ENCODE assay signal across 7 cellular contexts in genomic region chr3:194130807-194131589, GRCh38. TPM values are rescaled to one million over a fixed set of nuclear protein-coding genes. Genes with fewer than 3 reads are reported as not detected.
DNase-seq lines count a peak whose midpoint lies in the region; ATAC-seq, FAIRE-seq and TF ChIP-seq lines count a peak whose summit lies in the region.

No MANE protein-coding gene starts in this region.

- H3K36me3 Mint-ChIP-seq in activated T-helper 1 cell treated with anti-CD3 and anti-CD28 coated beads, Interleukin-12 subunit alpha, Interleukin-12 subunit beta, Interleukin-2, Interleukin-4 antibody, amounts not matched to agents 30 ng/mL and 10 ng/mL and 1 ng/mL, durations not matched to agents 14 hours and 24 hours and 36 hours (ENCODE audit: low read depth): peaks cover 2% of the 10 kb centered on the region
- H3K36me3 Mint-ChIP-seq in neural progenitor cell: no peaks in the 10 kb centered on the region

- H3K9ac ChIP-seq in neural progenitor cell: no peak overlapping the region

- H3K4me1 Mint-ChIP-seq in activated T-helper 1 cell treated with anti-CD3 and anti-CD28 coated beads, Interleukin-12 subunit alpha, Interleukin-12 subunit beta, Interleukin-2, Interleukin-4 antibody, amounts not matched to agents 30 ng/mL and 10 ng/mL and 1 ng/mL, durations not matched to agents 14 hours and 24 hours and 36 hours (ENCODE audit: low read depth): peaks cover 50% of the 10 kb centered on the region
- peaks cover 52% of the 10 kb centered on the region for H3K4me1 Mint-ChIP-seq in neural progenitor cell

- H2AFZ ChIP-seq in neural progenitor cell (replicated peaks): no peak overlapping the region

- H3K79me2 ChIP-seq in neural progenitor cell (ENCODE audit: low read depth): peaks cover under 1% of the 10 kb centered on the region

- no peaks in the 10 kb centered on the region for H4K20me1 ChIP-seq in neural progenitor cell (ENCODE audit: low read depth)

- no peak overlapping the region for H3K27ac ChIP-seq in neural progenitor cell

- peak; percentile 65 for ATAC-seq in GM21723 (IDR thresholded peaks at IDR 0.05; ENCODE audit: unreplicated experiment)

- H3K27me3 ChIP-seq in neural progenitor cell: peaks cover 3% of the 10 kb centered on the region

- H3K9me3 Mint-ChIP-seq in activated T-helper 1 cell treated with anti-CD3 and anti-CD28 coated beads, Interleukin-12 subunit alpha, Interleukin-12 subunit beta, Interleukin-2, Interleukin-4 antibody, amounts not matched to agents 30 ng/mL and 10 ng/mL and 1 ng/mL, durations not matched to agents 14 hours and 24 hours and 36 hours: no peaks in the 10 kb centered on the region
- no peaks in the 10 kb centered on the region for H3K9me3 Mint-ChIP-seq in neural progenitor cell

- peak overlapping the region; percentile 65 for H3K4me2 ChIP-seq in neural progenitor cell

- H3K4me1 ChIP-seq in neural progenitor cell: peaks cover 52% of the 10 kb centered on the region

- no peak for DNase-seq in GM18507 (ENCODE audit: extremely low spot score, insufficient read length, low read depth)
- DNase-seq in LoVo (ENCODE audit: low spot score): peak; percentile 68
- DNase-seq in activated T-helper 1 cell treated with anti-CD3 and anti-CD28 coated beads, Interleukin-12 subunit alpha, Interleukin-12 subunit beta, Interleukin-2, Interleukin-4 antibody, amounts not matched to agents 30 ng/mL and 10 ng/mL and 1 ng/mL, durations not matched to agents 14 hours and 24 hours and 36 hours (ENCODE audit: low spot score): no peak
- peak; percentile 82 for DNase-seq in neural progenitor cell (ENCODE audit: low spot score)
- no peak for DNase-seq in activated gamma-delta T cell treated with Interleukin-2 at 50 U/mL for 16 hours
- no peak for DNase-seq in NCI-H1930 (lab: John Stamatoyannopoulos, UW)

- peak; percentile 97 for FAIRE-seq in GM18507 (lab: Jason Lieb, UNC)

- no peaks in the 10 kb centered on the region for H3K9me3 ChIP-seq in neural progenitor cell (ENCODE audit: low read depth)

- H3K27me3 Mint-ChIP-seq in activated T-helper 1 cell treated with anti-CD3 and anti-CD28 coated beads, Interleukin-12 subunit alpha, Interleukin-12 subunit beta, Interleukin-2, Interleukin-4 antibody, amounts not matched to agents 30 ng/mL and 10 ng/mL and 1 ng/mL, durations not matched to agents 14 hours and 24 hours and 36 hours (ENCODE audit: insufficient read depth): peaks cover 52% of the 10 kb centered on the region
- peaks cover 9% of the 10 kb centered on the region for H3K27me3 Mint-ChIP-seq in neural progenitor cell (ENCODE audit: insufficient read depth, low read depth)

- intact Hi-C loops in activated T-helper 1 cell treated with anti-CD3 and anti-CD28 coated beads, Interleukin-12 subunit alpha, Interleukin-12 subunit beta, Interleukin-2, Interleukin-4 antibody, amounts not matched to agents 30 ng/mL and 10 ng/mL and 1 ng/mL, durations not matched to agents 14 hours and 24 hours and 36 hours (cut with micrococcal nuclease): loop anchor here (5.0 to 10.0 kb wide), 3 partner anchors 259 to 1414 kb away; partner anchors contain the start of genes ATP13A3 and PPP1R2

- H3F3A ChIP-seq in neural progenitor cell (ENCODE audit: low read depth): peaks cover 66% of the 10 kb centered on the region

- TF ChIP-seq CTCF in neural progenitor cell (IDR thresholded peaks at IDR 0.05): no peak

- no peaks in the 10 kb centered on the region for H3K36me3 ChIP-seq in neural progenitor cell

- H3K4me3 Mint-ChIP-seq in activated T-helper 1 cell treated with anti-CD3 and anti-CD28 coated beads, Interleukin-12 subunit alpha, Interleukin-12 subunit beta, Interleukin-2, Interleukin-4 antibody, amounts not matched to agents 30 ng/mL and 10 ng/mL and 1 ng/mL, durations not matched to agents 14 hours and 24 hours and 36 hours: peak overlapping the region; percentile 31
- peak overlapping the region; percentile 80 for H3K4me3 Mint-ChIP-seq in neural progenitor cell

- no peak overlapping the region for H3K27ac Mint-ChIP-seq in activated T-helper 1 cell treated with anti-CD3 and anti-CD28 coated beads, Interleukin-12 subunit alpha, Interleukin-12 subunit beta, Interleukin-2, Interleukin-4 antibody, amounts not matched to agents 30 ng/mL and 10 ng/mL and 1 ng/mL, durations not matched to agents 14 hours and 24 hours and 36 hours
- peak overlapping the region; percentile 84 for H3K27ac Mint-ChIP-seq in neural progenitor cell

- peak overlapping the region; percentile 16 for H3K4me3 ChIP-seq in neural progenitor cell

RNA-seq across cellular contexts. Expression of gene HES1, which starts 5.0 kb away (rescaled TPM):
- 2.5 and 2.6 TPM in 2 replicates for total RNA-seq in activated T-helper 1 cell treated with anti-CD3 and anti-CD28 coated beads, Interleukin-12 subunit alpha, Interleukin-12 subunit beta, Interleukin-2, Interleukin-4 antibody, amounts not matched to agents 30 ng/mL and 10 ng/mL and 1 ng/mL, durations not matched to agents 14 hours and 24 hours and 36 hours
- 66.5 and 71.3 TPM in 2 replicates for total RNA-seq in neural progenitor cell (ENCODE audit: low replicate concordance)

Comparison
In these comparisons a context has a peak if more than half of its experiments do, and no peak if none do; other contexts are left out.
1. DNase-seq: peak in LoVo (single experiment) and neural progenitor cell (single experiment); none in GM18507 (single experiment), activated T-helper 1 cell treated with anti-CD3 and anti-CD28 coated beads, Interleukin-12 subunit alpha, Interleukin-12 subunit beta, Interleukin-2, Interleukin-4 antibody, amounts not matched to agents 30 ng/mL and 10 ng/mL and 1 ng/mL, durations not matched to agents 14 hours and 24 hours and 36 hours (single experiment), activated gamma-delta T cell treated with Interleukin-2 at 50 U/mL for 16 hours (single experiment) and NCI-H1930 (0 of 2).
2. RNA of gene HES1, which starts 5.0 kb away (total RNA-seq): 66.5 to 71.3 TPM in neural progenitor cell; 2.5 to 2.6 TPM in activated T-helper 1 cell treated with anti-CD3 and anti-CD28 coated beads, Interleukin-12 subunit alpha, Interleukin-12 subunit beta, Interleukin-2, Interleukin-4 antibody, amounts not matched to agents 30 ng/mL and 10 ng/mL and 1 ng/mL, durations not matched to agents 14 hours and 24 hours and 36 hours; every median in the first group is over 10 times any median in the second.